18 cellular contexts compared by ENCODE assay signal in the genomic region with DNA sequence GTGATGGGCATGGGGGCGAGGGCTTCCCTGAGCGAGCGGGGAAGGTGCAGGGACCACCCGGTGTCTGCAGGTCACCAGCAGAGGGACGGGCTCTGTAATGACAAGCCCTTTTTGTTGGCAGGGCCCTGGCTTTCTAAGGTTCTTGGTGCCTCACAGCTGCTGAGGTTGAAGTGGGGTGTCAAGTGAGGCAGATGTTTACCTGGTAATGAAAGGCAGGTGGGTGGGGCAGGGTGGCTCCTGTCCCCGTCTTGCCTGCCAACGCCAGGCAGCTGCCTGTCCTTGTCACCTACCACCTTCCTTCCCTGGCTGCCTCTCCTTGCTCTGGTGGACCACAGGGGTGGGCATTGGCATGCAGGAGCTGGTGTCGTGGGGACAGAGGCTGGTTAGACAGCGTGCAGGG. TPM values are rescaled to one million over a fixed set of nuclear protein-coding genes. Genes with fewer than 3 reads are reported as not detected.
DNase-seq lines count a peak whose midpoint lies in the region; ATAC-seq and TF ChIP-seq lines count a peak whose summit lies in the region.
"Had no signal": no experiment of that assay in that cellular context is flagged by ENCODE, and none has a peak within 500 bp of the region (broad histone marks: within the 10 kb centered on the region; RNA-seq: fewer than 3 reads in every experiment).

No MANE protein-coding gene starts in this region.

- peak; percentile 39 for DNase-seq in NCI-H748 (lab: John Stamatoyannopoulos, UW; ENCODE audit: unreplicated experiment)
- DNase-seq in NCI-H748 treated with DMSO at 0.1 percent for 48 hours (lab: John Stamatoyannopoulos, UW), result no peak
- DNase-seq in DMS79 treated with DMSO at 0.1 percent for 48 hours (lab: John Stamatoyannopoulos, UW), result peak; percentile 66
- peak; percentile 90 for DNase-seq in NCI-H510A treated with DMSO at 0.1 percent for 48 hours (lab: John Stamatoyannopoulos, UW)
- DNase-seq in left lung, result no peak
- DNase-seq in Peyer's patch, result no peak
- DNase-seq in NAMALWA (ENCODE audit: low spot score), result no peak
- DNase-seq: activated CD4-positive, alpha-beta T cell treated with anti-CD3 and anti-CD28 coated beads, Interleukin-2, amount 50 U/mL, for 1 hour; C1 segment of cervical spinal cord; effector CD8-positive, alpha-beta T cell; GF-D8; hippocampal formation; NCI-H146; SHP77 had no signal

- no peak overlapping the region for H3K27ac ChIP-seq in left lung
- peak overlapping the region in 1 of 4 donors; percentile 2 for H3K27ac ChIP-seq in Peyer's patch

- TF ChIP-seq POLR2A in Peyer's patch (IDR thresholded peaks at IDR 0.05), result no peak

- H3K4me1 ChIP-seq in left lung, result peaks cover 0 to 24% of the 10 kb centered on the region in 2 donors
- peaks cover 0 to 21% (median 4%) of the 10 kb centered on the region in 4 donors for H3K4me1 ChIP-seq in Peyer's patch

- TF ChIP-seq CTCF in left lung (IDR thresholded peaks at IDR 0.05) (no peak), Peyer's patch (IDR thresholded peaks at IDR 0.05) (no peak)

- intact Hi-C loops in left lung (cut with DNase I), result no loop called here

- H3K4me3 ChIP-seq in left lung, result no peak overlapping the region
- no peak overlapping the region for H3K4me3 ChIP-seq in Peyer's patch
- H3K4me3 ChIP-seq: K562, smooth muscle cell had no signal

- H3K36me3 ChIP-seq in left lung (no peaks in the 10 kb centered on the region), Peyer's patch (no peaks in the 10 kb centered on the region)

- ATAC-seq in left lung (peak; percentile 49), HG03342 (IDR thresholded peaks at IDR 0.05; ENCODE audit: unreplicated experiment) (no peak)
- ATAC-seq: activated naive CD4-positive, alpha-beta T cell treated with anti-CD3 and anti-CD28 coated beads, Interleukin-2, amount 50 U/mL, for 72 hours; K562 had no signal

- H3K27me3 ChIP-seq in left lung, result no peaks in the 10 kb centered on the region
- no peaks in the 10 kb centered on the region for H3K27me3 ChIP-seq in Peyer's patch

- no peaks in the 10 kb centered on the region for H3K9me3 ChIP-seq in left lung
- H3K9me3 ChIP-seq in Peyer's patch, result no peaks in the 10 kb centered on the region

RNA-seq across cellular contexts. Expression of gene SEMA4D, which starts 41.0 kb away (rescaled TPM):
- total RNA-seq in left lung (10 to 100 TPM; 30.2 to 71.9 TPM), Peyer's patch (100 to 1,000 TPM in 1 of 4 donors, 10 to 100 TPM in 3; 24.3 to 124 (median 30.0) TPM)

Comparison
In these comparisons a context has a peak if more than half of its experiments do, and no peak if none do; other contexts are left out.
1. DNase-seq: peak in NCI-H748 (single experiment), DMS79 treated with DMSO at 0.1 percent for 48 hours (single experiment) and NCI-H510A treated with DMSO at 0.1 percent for 48 hours (single experiment); none in NCI-H748 treated with DMSO at 0.1 percent for 48 hours (single experiment), left lung (0 of 2), Peyer's patch (0 of 3) and NAMALWA (single experiment).